1 cellular context compared by ENCODE assay signal in genomic region chrX:30865020-30865419, GRCh38.
TF ChIP-seq lines count a peak whose summit lies in the region.

No MANE protein-coding gene starts in this region.

TF ChIP-seq in GM23338, 12 proteins besides CTCF, POLR2A, EP300 and RAD21 (continued from another document):
- TF ChIP-seq REST (IDR thresholded peaks at IDR 0.05; ENCODE audit: unreplicated experiment) (no peak), ZNF114 (CRISPR knock-in tag; IDR thresholded peaks at IDR 0.05) (no peak), POLR2AphosphoS5 (IDR thresholded peaks at IDR 0.05; ENCODE audit: low read depth) (no peak), STAT1 (IDR thresholded peaks at IDR 0.05; ENCODE audit: unreplicated experiment) (no peak), NANOG (IDR thresholded peaks at IDR 0.05; ENCODE audit: borderline replicate concordance) (no peak), EZH2phosphoT487 (IDR thresholded peaks at IDR 0.05; ENCODE audit: unreplicated experiment) (no peak), EZH2 (IDR thresholded peaks at IDR 0.05; ENCODE audit: low read depth, unreplicated experiment) (no peak), ZNF331 (CRISPR knock-in tag; IDR thresholded peaks at IDR 0.05; ENCODE audit: low read depth) (no peak)
